31 cellular contexts compared by ENCODE assay signal in genomic region chr17:7421186-7421585, GRCh38. TPM values are rescaled to one million over a fixed set of nuclear protein-coding genes. Genes with fewer than 3 reads are reported as not detected.
"Had no signal": no experiment of that assay in that cellular context is flagged by ENCODE, and none has a peak within 500 bp of the region (broad histone marks: within the 10 kb centered on the region; RNA-seq: fewer than 3 reads in every experiment).

No MANE protein-coding gene starts in this region.

- H3K27ac ChIP-seq: esophagus muscularis mucosa, foreskin keratinocyte, gastrocnemius medialis had no signal

- H3K4me1 Mint-ChIP-seq: activated CD4-positive, alpha-beta T cell treated with anti-CD3 and anti-CD28 coated beads for 36 hours; activated CD4-positive, alpha-beta T cell treated with anti-CD3 and anti-CD28 coated beads, Interleukin-2, amount 10 ng/mL, durations not matched to agents 24 days and 14 days had no signal

- H3K9me3 ChIP-seq: esophagus muscularis mucosa, gastrocnemius medialis had no signal

- ATAC-seq: activated CD4-positive, alpha-beta T cell treated with anti-CD3 and anti-CD28 coated beads for 36 hours; activated naive CD4-positive, alpha-beta T cell treated with anti-CD3 and anti-CD28 coated beads, Interleukin-2, amount 50 U/mL, for 72 hours; activated T-cell treated with anti-CD3 and anti-CD28 coated beads, Interleukin-2, amount 50 U/mL, for 72 hours; effector memory CD8-positive, alpha-beta T cell; foreskin keratinocyte; gastrocnemius medialis had no signal

- H3K27me3 ChIP-seq: esophagus muscularis mucosa, foreskin keratinocyte, gastrocnemius medialis had no signal

- H3K36me3 Mint-ChIP-seq: activated CD4-positive, alpha-beta memory T cell treated with anti-CD3 and anti-CD28 coated beads for 36 hours; activated naive CD4-positive, alpha-beta T cell treated with anti-CD3 and anti-CD28 coated beads, Interleukin-2, amount 10 ng/mL, durations not matched to agents 7 days and 5 days; activated naive CD4-positive, alpha-beta T cell treated with anti-CD3 and anti-CD28 coated beads, Interleukin-2, amount 50 U/mL, for 72 hours had no signal

- DNase-seq: activated CD4-positive, alpha-beta memory T cell treated with anti-CD3 and anti-CD28 coated beads for 36 hours; activated CD4-positive, alpha-beta T cell treated with anti-CD3 and anti-CD28 coated beads for 36 hours; activated CD4-positive, alpha-beta T cell treated with anti-CD3 and anti-CD28 coated beads, Interleukin-2, amount 10 ng/mL, durations not matched to agents 24 days and 14 days; activated CD4-positive, CD25-positive, alpha-beta regulatory T cell; activated CD4-positive, CD25-positive, alpha-beta regulatory T cell treated with anti-CD3 and anti-CD28 coated beads, Interleukin-2, amount 50 U/mL, for 72 hours; activated CD8-positive, alpha-beta memory T cell treated with anti-CD3 and anti-CD28 coated beads, Interleukin-2, amount 50 U/mL, for 48 hours; activated CD8-positive, alpha-beta T cell treated with anti-CD3 and anti-CD28 coated beads, Interleukin-2, amount 10 ng/mL, durations not matched to agents 7 days and 5 days; activated gamma-delta T cell; activated naive CD4-positive, alpha-beta T cell; activated naive CD4-positive, alpha-beta T cell treated with anti-CD3 and anti-CD28 coated beads, Interleukin-2, amount 10 ng/mL, durations not matched to agents 7 days and 5 days; activated T-cell treated with anti-CD3 and anti-CD28 coated beads for 4 hours; activated T-cell treated with anti-CD3 and anti-CD28 coated beads, Interleukin-2, amount 50 U/mL, for 24 hours; activated T-cell treated with anti-CD3 and anti-CD28 coated beads, Interleukin-2, amount 50 U/mL, for 72 hours; amniotic stem cell; anterior cingulate cortex; caudate nucleus; cortex of kidney; dermis blood vessel endothelial cell; effector CD4-positive, alpha-beta T cell; effector memory CD8-positive, alpha-beta T cell; erythroblast; foreskin keratinocyte; gastrocnemius medialis; T-helper 2 cell had no signal

- H3K27me3 Mint-ChIP-seq: activated CD4-positive, alpha-beta T cell treated with anti-CD3 and anti-CD28 coated beads for 36 hours; activated CD4-positive, alpha-beta T cell treated with anti-CD3 and anti-CD28 coated beads, Interleukin-2, amount 10 ng/mL, durations not matched to agents 24 days and 14 days; activated T-cell treated with anti-CD3 and anti-CD28 coated beads, Interleukin-2, amount 50 U/mL, for 24 hours had no signal

- H3K4me1 ChIP-seq: esophagus muscularis mucosa, foreskin keratinocyte, gastrocnemius medialis had no signal

- H3K4me3 Mint-ChIP-seq: activated CD4-positive, alpha-beta memory T cell treated with anti-CD3 and anti-CD28 coated beads for 36 hours; activated CD4-positive, alpha-beta T cell treated with anti-CD3 and anti-CD28 coated beads for 36 hours; activated CD4-positive, alpha-beta T cell treated with anti-CD3 and anti-CD28 coated beads, Interleukin-2, amount 10 ng/mL, durations not matched to agents 24 days and 14 days; activated CD8-positive, alpha-beta T cell treated with anti-CD3 and anti-CD28 coated beads, Interleukin-2, amount 10 ng/mL, durations not matched to agents 7 days and 5 days; activated naive CD4-positive, alpha-beta T cell treated with anti-CD3 and anti-CD28 coated beads, Interleukin-2, amount 10 ng/mL, durations not matched to agents 7 days and 5 days; activated T-cell treated with anti-CD3 and anti-CD28 coated beads, Interleukin-2, amount 50 U/mL, for 24 hours; activated T-cell treated with anti-CD3 and anti-CD28 coated beads, Interleukin-2, amount 50 U/mL, for 72 hours; effector memory CD8-positive, alpha-beta T cell had no signal

- H3K4me3 ChIP-seq: esophagus muscularis mucosa, gastrocnemius medialis had no signal

- H3K9me3 Mint-ChIP-seq: activated CD4-positive, alpha-beta memory T cell treated with anti-CD3 and anti-CD28 coated beads for 36 hours; activated CD4-positive, alpha-beta T cell treated with anti-CD3 and anti-CD28 coated beads, Interleukin-2, amount 10 ng/mL, durations not matched to agents 24 days and 14 days; activated naive CD4-positive, alpha-beta T cell treated with anti-CD3 and anti-CD28 coated beads, Interleukin-2, amount 10 ng/mL, durations not matched to agents 7 days and 5 days; activated naive CD4-positive, alpha-beta T cell treated with anti-CD3 and anti-CD28 coated beads, Interleukin-2, amount 50 U/mL, for 72 hours; activated T-cell treated with anti-CD3 and anti-CD28 coated beads, Interleukin-2, amount 50 U/mL, for 24 hours; activated T-cell treated with anti-CD3 and anti-CD28 coated beads, Interleukin-2, amount 50 U/mL, for 72 hours; effector memory CD8-positive, alpha-beta T cell had no signal

- H3K27ac Mint-ChIP-seq: activated CD4-positive, alpha-beta memory T cell treated with anti-CD3 and anti-CD28 coated beads for 36 hours; activated CD4-positive, alpha-beta T cell treated with anti-CD3 and anti-CD28 coated beads for 36 hours; activated CD4-positive, alpha-beta T cell treated with anti-CD3 and anti-CD28 coated beads, Interleukin-2, amount 10 ng/mL, durations not matched to agents 24 days and 14 days; activated CD8-positive, alpha-beta T cell treated with anti-CD3 and anti-CD28 coated beads, Interleukin-2, amount 10 ng/mL, durations not matched to agents 7 days and 5 days; activated naive CD4-positive, alpha-beta T cell treated with anti-CD3 and anti-CD28 coated beads, Interleukin-2, amount 10 ng/mL, durations not matched to agents 7 days and 5 days; activated T-cell treated with anti-CD3 and anti-CD28 coated beads, Interleukin-2, amount 50 U/mL, for 24 hours; activated T-cell treated with anti-CD3 and anti-CD28 coated beads, Interleukin-2, amount 50 U/mL, for 72 hours; effector memory CD8-positive, alpha-beta T cell had no signal

- H3K36me3 ChIP-seq: gastrocnemius medialis had no signal

RNA-seq across cellular contexts. Expression of gene SPEM1, which starts 1.1 kb away (rescaled TPM):
- total RNA-seq: activated CD4-positive, alpha-beta memory T cell treated with anti-CD3 and anti-CD28 coated beads for 36 hours; activated CD4-positive, alpha-beta T cell treated with anti-CD3 and anti-CD28 coated beads for 36 hours; activated CD4-positive, alpha-beta T cell treated with anti-CD3 and anti-CD28 coated beads, Interleukin-2, amount 10 ng/mL, durations not matched to agents 24 days and 14 days; activated CD8-positive, alpha-beta memory T cell treated with anti-CD3 and anti-CD28 coated beads for 36 hours; activated CD8-positive, alpha-beta T cell treated with anti-CD3 and anti-CD28 coated beads, Interleukin-2, amount 10 ng/mL, durations not matched to agents 7 days and 5 days; activated naive CD4-positive, alpha-beta T cell treated with anti-CD3 and anti-CD28 coated beads, Interleukin-2, amount 50 U/mL, for 72 hours; chondrocyte; dermis blood vessel endothelial cell; esophagus muscularis mucosa; foreskin keratinocyte; gastrocnemius medialis had no signal
- polyA plus RNA-seq: adipose tissue, foreskin keratinocyte had no signal

RNA-seq across cellular contexts. Expression of gene SPEM2, which starts 4.2 kb away (rescaled TPM):
- total RNA-seq: activated CD4-positive, alpha-beta memory T cell treated with anti-CD3 and anti-CD28 coated beads for 36 hours; activated CD4-positive, alpha-beta T cell treated with anti-CD3 and anti-CD28 coated beads for 36 hours; activated CD4-positive, alpha-beta T cell treated with anti-CD3 and anti-CD28 coated beads, Interleukin-2, amount 10 ng/mL, durations not matched to agents 24 days and 14 days; activated CD8-positive, alpha-beta memory T cell treated with anti-CD3 and anti-CD28 coated beads for 36 hours; activated CD8-positive, alpha-beta T cell treated with anti-CD3 and anti-CD28 coated beads, Interleukin-2, amount 10 ng/mL, durations not matched to agents 7 days and 5 days; activated T-cell treated with anti-CD3 and anti-CD28 coated beads, Interleukin-2, amount 50 U/mL, for 72 hours; chondrocyte; dermis blood vessel endothelial cell; esophagus muscularis mucosa; foreskin keratinocyte; gastrocnemius medialis; T-helper 1 cell treated with Interleukin-12 subunit alpha and Interleukin-12 subunit beta and Interleukin-4 antibody, amounts not matched to agents 30 ng/mL and 1 ng/mL, for 36 hours had no signal
- polyA plus RNA-seq: adipose tissue, foreskin keratinocyte had no signal

RNA-seq across cellular contexts. Expression of gene SPEM3, which starts 7.5 kb away (rescaled TPM):
- total RNA-seq: activated CD4-positive, alpha-beta memory T cell treated with anti-CD3 and anti-CD28 coated beads for 36 hours; activated CD4-positive, alpha-beta T cell treated with anti-CD3 and anti-CD28 coated beads for 36 hours; activated CD4-positive, alpha-beta T cell treated with anti-CD3 and anti-CD28 coated beads, Interleukin-2, amount 10 ng/mL, durations not matched to agents 24 days and 14 days; activated CD8-positive, alpha-beta memory T cell treated with anti-CD3 and anti-CD28 coated beads for 36 hours; activated CD8-positive, alpha-beta T cell treated with anti-CD3 and anti-CD28 coated beads, Interleukin-2, amount 10 ng/mL, durations not matched to agents 7 days and 5 days; activated naive CD4-positive, alpha-beta T cell treated with anti-CD3 and anti-CD28 coated beads, Interleukin-2, amount 50 U/mL, for 72 hours; activated T-cell treated with anti-CD3 and anti-CD28 coated beads, Interleukin-2, amount 50 U/mL, for 72 hours; astrocyte; chondrocyte; dermis blood vessel endothelial cell; esophagus muscularis mucosa; foreskin keratinocyte; gastrocnemius medialis; T-helper 1 cell treated with Interleukin-12 subunit alpha and Interleukin-12 subunit beta and Interleukin-4 antibody, amounts not matched to agents 30 ng/mL and 1 ng/mL, for 36 hours had no signal
- polyA plus RNA-seq: adipose tissue, foreskin keratinocyte had no signal
